13 cellular contexts compared by ENCODE assay signal in the genomic region with DNA sequence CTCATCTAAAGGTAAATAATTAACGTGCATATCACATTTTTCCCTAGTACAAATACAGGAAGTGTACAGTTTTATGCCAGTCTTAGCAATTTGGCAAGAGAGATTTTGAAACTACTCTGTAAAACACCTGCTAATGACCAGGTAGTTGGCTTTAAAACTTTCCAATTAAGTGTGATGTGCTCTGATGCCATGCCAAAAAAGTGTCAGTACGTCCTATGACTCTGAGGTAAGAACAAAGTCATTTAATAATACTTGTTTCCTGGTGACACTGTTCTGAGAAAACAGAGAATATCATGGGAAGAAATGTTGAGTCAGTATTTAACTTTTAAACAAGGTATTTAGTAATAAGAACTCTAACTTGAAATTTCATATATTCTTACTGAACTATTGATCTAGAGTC. TPM values are rescaled to one million over a fixed set of nuclear protein-coding genes. Genes with fewer than 3 reads are reported as not detected.
DNase-seq lines count a peak whose midpoint lies in the region; TF ChIP-seq lines count a peak whose summit lies in the region.
"Had no signal": no experiment of that assay in that cellular context is flagged by ENCODE, and none has a peak within 500 bp of the region (broad histone marks: within the 10 kb centered on the region; RNA-seq: fewer than 3 reads in every experiment).

No MANE protein-coding gene starts in this region.

- no peaks in the 10 kb centered on the region for H3K27me3 ChIP-seq in colonic mucosa
- H3K27me3 ChIP-seq: breast epithelium had no signal

- H3K9me3 ChIP-seq in colonic mucosa = no peaks in the 10 kb centered on the region
- H3K9me3 ChIP-seq: breast epithelium had no signal

- no peak overlapping the region for H3K4me3 ChIP-seq in colonic mucosa
- H3K4me3 ChIP-seq: breast epithelium had no signal

- DNase-seq in NCI-H1105 treated with DMSO at 0.1 percent for 48 hours (lab: John Stamatoyannopoulos, UW) (peak; percentile 62), NCI-H1105 (lab: John Stamatoyannopoulos, UW) (no peak), HT-29 (ENCODE audit: low spot score) (peak; percentile 89), colonic mucosa (no peak), renal cortical epithelial cell (ENCODE audit: low read depth) (peak; percentile 93), 8988T (no peak), DMS153 (lab: John Stamatoyannopoulos, UW) (no peak), activated gamma-delta T cell treated with Interleukin-2 at 50 U/mL for 16 hours (no peak)
- DNase-seq: activated CD8-positive, alpha-beta memory T cell treated with anti-CD3 and anti-CD28 coated beads, Interleukin-2, amount 50 U/mL, for 4 hours; GF-D8; NCI-H1694 treated with DMSO at 0.1 percent for 48 hours; stimulated activated CD4-positive, alpha-beta T cell treated with anti-CD3 and anti-CD28 coated beads, Interleukin-2, amount 100 ng/mL, for 48 hours had no signal

- intact Hi-C loops in colonic mucosa (cut with DNase I) = no loop called here

- no peaks in the 10 kb centered on the region for H3K4me1 ChIP-seq in colonic mucosa
- H3K4me1 ChIP-seq: breast epithelium had no signal

- no peaks in the 10 kb centered on the region for H3K36me3 ChIP-seq in colonic mucosa
- H3K36me3 ChIP-seq: breast epithelium had no signal

- H3K27ac ChIP-seq in colonic mucosa = peak overlapping the region; percentile 51
- H3K27ac ChIP-seq: breast epithelium had no signal

- H3K9ac ChIP-seq in colonic mucosa (ENCODE audit: low read depth in 2 of 2, low read length in 2 of 2) = peak overlapping the region in 1 of 2 donors; percentile 72

- no peak for TF ChIP-seq CTCF in colonic mucosa (IDR thresholded peaks at IDR 0.05)

RNA-seq across cellular contexts. Expression of a gene that starts 9.6 kb away (rescaled TPM):
- total RNA-seq in HT-29 (2014; rRNA removed; shearing (Covaris generic)) = 31.0 and 31.1 TPM in 2 replicates
- total RNA-seq in colonic mucosa = 10 to 100 TPM; 68.5 to 82.0 TPM
- 26.7 and 51.9 TPM in 2 replicates for total RNA-seq in renal cortical epithelial cell

Comparison
In these comparisons a context has a peak if more than half of its experiments do, and no peak if none do; other contexts are left out.
1. DNase-seq: peak in NCI-H1105 treated with DMSO at 0.1 percent for 48 hours (single experiment), HT-29 (single experiment) and renal cortical epithelial cell (single experiment); none in NCI-H1105 (single experiment), colonic mucosa (single experiment), 8988T (single experiment), DMS153 (single experiment) and activated gamma-delta T cell treated with Interleukin-2 at 50 U/mL for 16 hours (single experiment).